Comparison of ENCODE assay signal across 18 cellular contexts in the genomic region with DNA sequence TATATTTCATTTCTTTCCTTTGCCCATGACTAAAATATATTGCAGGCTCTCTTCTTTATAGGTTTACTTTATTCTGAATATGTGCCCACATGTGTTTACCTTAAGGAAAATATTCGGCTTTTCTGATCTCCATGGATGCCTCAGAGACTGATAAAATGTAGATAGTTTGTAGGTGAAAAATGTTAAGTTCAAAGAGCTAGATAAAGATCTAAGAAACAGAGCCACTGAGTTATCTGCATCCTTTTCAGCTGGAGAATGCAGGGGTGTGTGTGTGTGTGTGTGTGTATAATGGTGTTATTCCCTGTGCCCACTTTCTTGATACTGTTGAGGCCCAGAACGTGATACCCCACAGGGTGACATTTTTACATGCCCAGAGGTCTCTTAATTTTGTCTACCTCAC.
A peak's percentile ranks its signal among the peaks of the same experiment; 100 is the strongest.
DNase-seq lines count a peak whose midpoint lies in the region; ATAC-seq and TF ChIP-seq lines count a peak whose summit lies in the region.
"Had no signal": no experiment of that assay in that cellular context is flagged by ENCODE, and none has a peak within 500 bp of the region (broad histone marks: within the 10 kb centered on the region; RNA-seq: fewer than 3 reads in every experiment).

No MANE protein-coding gene starts in this region.

- TF ChIP-seq RAD21 in SK-N-SH (IDR thresholded peaks at IDR 0.05; ENCODE audit: low read length): no peak

- H3K79me2 ChIP-seq in mesendoderm (ENCODE audit: control insufficient read depth, insufficient read depth, low read length) (no peaks in the 10 kb centered on the region), SK-N-SH (ENCODE audit: insufficient read depth) (peaks cover 87% of the 10 kb centered on the region)

- CTCF ChIA-PET in MCF 10A (lab: Yijun Ruan, JAX) (interaction anchor here (1.2 kb wide), 1 partner anchor 171 kb away, joined by 3 read pairs; no protein-coding TSS in a partner anchor), SK-N-SH (lab: Yijun Ruan, JAX) (interaction anchor here (1.0 to 2.2 kb wide), 7 partner anchors 10 to 329 kb away, joined by 3 to 6 read pairs (median 3); no protein-coding TSS in a partner anchor)

- H3K36me3 Mint-ChIP-seq in MCF 10A (ENCODE audit: insufficient read depth, unreplicated experiment): peaks cover 14% of the 10 kb centered on the region
- peaks cover 17% of the 10 kb centered on the region for H3K36me3 Mint-ChIP-seq in activated T-helper 17 cell treated with anti-CD3 and anti-CD28 coated beads, Interleukin-2, amount 50 U/mL, for 72 hours (ENCODE audit: low read depth)

- peak overlapping the region; percentile 45 for H3K18ac ChIP-seq in mesendoderm (ENCODE audit: low read length)

- H3K27me3 ChIP-seq in breast epithelium (no peaks in the 10 kb centered on the region), mesendoderm (ENCODE audit: insufficient read depth, low read length, poor library complexity) (no peaks in the 10 kb centered on the region), SK-N-SH (ENCODE audit: insufficient read depth) (no peaks in the 10 kb centered on the region)

- H3K36me3 ChIP-seq in breast epithelium: no peaks in the 10 kb centered on the region
- H3K36me3 ChIP-seq in mesendoderm (ENCODE audit: control insufficient read depth, insufficient read depth, low read length): no peaks in the 10 kb centered on the region
- peaks cover 2 to 5% of the 10 kb centered on the region in 2 experiments for H3K36me3 ChIP-seq in SK-N-SH (replicated peaks in 1 of 2; ENCODE audit: control insufficient read depth in 1 of 2, insufficient read depth in 2 of 2, low read length in 1 of 2)
- H3K36me3 ChIP-seq: HAP-1 had no signal

- no peak overlapping the region for H2BK15ac ChIP-seq in mesendoderm (replicated peaks; ENCODE audit: low read depth)

- no peak for TF ChIP-seq EP300 in SK-N-SH (IDR thresholded peaks at IDR 0.05; ENCODE audit: borderline replicate concordance in 1 of 2, low read depth in 1 of 2, low read length in 1 of 2)

- H3K23ac ChIP-seq in mesendoderm (ENCODE audit: low read length): no peak overlapping the region

- no peak overlapping the region for H3K4me3 Mint-ChIP-seq in MCF 10A (ENCODE audit: unreplicated experiment)
- no peak overlapping the region for H3K4me3 Mint-ChIP-seq in activated T-helper 17 cell treated with anti-CD3 and anti-CD28 coated beads, Interleukin-2, amount 50 U/mL, for 72 hours
- H3K4me3 Mint-ChIP-seq: CD4-positive, alpha-beta T cell had no signal

- no peaks in the 10 kb centered on the region for H3K9me3 ChIP-seq in breast epithelium
- no peaks in the 10 kb centered on the region for H3K9me3 ChIP-seq in SK-N-SH
- H3K9me3 ChIP-seq: A549, HAP-1 had no signal

- H3K27ac ChIP-seq in breast epithelium (no peak overlapping the region), mesendoderm (ENCODE audit: low read depth, low read length) (no peak overlapping the region), SK-N-SH (ENCODE audit: low read depth in 2 of 2, low read length in 1 of 2) (no peak overlapping the region)
- H3K27ac ChIP-seq: 22Rv1, A549, C4-2B, GM23248 had no signal

- H3K27ac Mint-ChIP-seq in MCF 10A (ENCODE audit: low read depth, unreplicated experiment): peak overlapping the region; percentile 16
- peak overlapping the region; percentile 65 for H3K27ac Mint-ChIP-seq in activated T-helper 17 cell treated with anti-CD3 and anti-CD28 coated beads, Interleukin-2, amount 50 U/mL, for 72 hours
- H3K27ac Mint-ChIP-seq: CD4-positive, alpha-beta T cell had no signal

- intact Hi-C loops in MCF 10A (cut with micrococcal nuclease) (no loop called here), breast epithelium (cut with DNase I; ENCODE audit: low total_unique reads) (no loop called here), cardiac septum (cut with DNase I) (no loop called here)

- no peak overlapping the region for H3K56ac ChIP-seq in mesendoderm (ENCODE audit: low read length)

- H3K27me3 Mint-ChIP-seq in MCF 10A (ENCODE audit: insufficient read depth, unreplicated experiment): no peaks in the 10 kb centered on the region
- H3K27me3 Mint-ChIP-seq in activated T-helper 17 cell treated with anti-CD3 and anti-CD28 coated beads, Interleukin-2, amount 50 U/mL, for 72 hours: no peaks in the 10 kb centered on the region
- H3K27me3 Mint-ChIP-seq: CD4-positive, alpha-beta T cell had no signal

- H3K4ac ChIP-seq in mesendoderm (ENCODE audit: low read depth, low read length): no peak overlapping the region

- WGBS in mesendoderm (ENCODE audit: extremely low coverage, insufficient coverage, low lambda C conversion rate): no CpG with 5 or more reads among the region's 2 CpGs
- 83% methylated on average over 2 of the region's 2 CpGs for WGBS in SK-N-SH (ENCODE audit: low lambda C conversion rate)

- ATAC-seq in activated T-helper 17 cell treated with anti-CD3 and anti-CD28 coated beads, Interleukin-2, amount 50 U/mL, for 72 hours (replicated peaks): no peak
- ATAC-seq: A549, GM12878 had no signal

- no peak overlapping the region for H3K4me3 ChIP-seq in breast epithelium
- no peak overlapping the region for H3K4me3 ChIP-seq in mesendoderm (ENCODE audit: low read length)
- H3K4me3 ChIP-seq in SK-N-SH (ENCODE audit: low read depth in 2 of 2, low read length in 1 of 2): no peak overlapping the region
- H3K4me3 ChIP-seq: A549, GM12878, GM23248, HAP-1 had no signal

- H2BK120ac ChIP-seq in mesendoderm (ENCODE audit: low read depth, low read length): no peak overlapping the region

- peaks cover 22% of the 10 kb centered on the region for H3F3A ChIP-seq in SK-N-SH (replicated peaks; ENCODE audit: insufficient read depth)

- peaks cover 5% of the 10 kb centered on the region for H3K9me3 Mint-ChIP-seq in MCF 10A (ENCODE audit: unreplicated experiment)
- H3K9me3 Mint-ChIP-seq in activated T-helper 17 cell treated with anti-CD3 and anti-CD28 coated beads, Interleukin-2, amount 50 U/mL, for 72 hours: no peaks in the 10 kb centered on the region
- H3K9me3 Mint-ChIP-seq: CD4-positive, alpha-beta T cell had no signal

- H3K9ac ChIP-seq in mesendoderm (ENCODE audit: low read length): no peak overlapping the region
- H3K9ac ChIP-seq in SK-N-SH: no peak overlapping the region
- H3K9ac ChIP-seq: GM23248 had no signal

- no peak overlapping the region for H2AK5ac ChIP-seq in mesendoderm (ENCODE audit: low read length)

- DNase-seq in MCF 10A (ENCODE audit: unreplicated experiment): no peak
- no peak for DNase-seq in breast epithelium (ENCODE audit: low spot score in 2 of 2)
- DNase-seq in mesendoderm: peak; percentile 64
- no peak for DNase-seq in middle frontal gyrus (ENCODE audit: extremely low spot score, low spot score)
- no peak for DNase-seq in SK-N-SH
- DNase-seq in cardiac septum (ENCODE audit: low spot score): no peak
- DNase-seq: AML-193; CD4-positive, alpha-beta T cell; DMS153; DMS79; GF-D8; GM23248 had no signal

- no peak overlapping the region for H2BK5ac ChIP-seq in mesendoderm (ENCODE audit: low read length)

- H3K4me1 ChIP-seq in breast epithelium (no peaks in the 10 kb centered on the region), mesendoderm (ENCODE audit: control insufficient read depth, low read depth, low read length) (peaks cover 10% of the 10 kb centered on the region), SK-N-SH (ENCODE audit: control insufficient read depth in 1 of 2, insufficient read depth in 2 of 2, low read depth in 1 of 2, low read length in 1 of 2) (peaks cover 0 to 38% of the 10 kb centered on the region in 2 experiments; a peak in 3 of 4 replicates)
- H3K4me1 ChIP-seq: HAP-1 had no signal

- H3K4me1 Mint-ChIP-seq in MCF 10A (ENCODE audit: insufficient read depth, unreplicated experiment): peaks cover 12% of the 10 kb centered on the region
- H3K4me1 Mint-ChIP-seq in activated T-helper 17 cell treated with anti-CD3 and anti-CD28 coated beads, Interleukin-2, amount 50 U/mL, for 72 hours: peaks cover 21% of the 10 kb centered on the region

- H3K4me2 ChIP-seq in mesendoderm (ENCODE audit: low read length): no peak overlapping the region
- no peak overlapping the region for H3K4me2 ChIP-seq in SK-N-SH
- H3K4me2 ChIP-seq: A549 had no signal

- no peak for TF ChIP-seq POLR2A in breast epithelium (IDR thresholded peaks at IDR 0.05)

- POLR2A ChIA-PET in MCF 10A (lab: Yijun Ruan, JAX): interaction anchor here (0.6 kb wide), 1 partner anchor 13 kb away, joined by 3 read pairs; no protein-coding TSS in a partner anchor
- POLR2A ChIA-PET in SK-N-SH (lab: Yijun Ruan, JAX): no interaction called here

- no peaks in the 10 kb centered on the region for H3K9me2 ChIP-seq in SK-N-SH

- H4K5ac ChIP-seq in mesendoderm (ENCODE audit: low read length): no peak overlapping the region

- no TSS peak for BruUV-seq in MCF 10A (replicated peaks; lab: Mats Ljungman, UMichigan)

- H3K79me1 ChIP-seq in mesendoderm (ENCODE audit: low read length): peaks cover 4% of the 10 kb centered on the region

- TF ChIP-seq CTCF in MCF 10A (IDR thresholded peaks at IDR 0.05; ENCODE audit: unreplicated experiment): no peak
- no peak for TF ChIP-seq CTCF in breast epithelium (IDR thresholded peaks at IDR 0.05)
- TF ChIP-seq CTCF in SK-N-SH (IDR thresholded peaks at IDR 0.05): no peak

- H4K8ac ChIP-seq in mesendoderm (ENCODE audit: low read depth, low read length): no peak overlapping the region

- H2AFZ ChIP-seq in SK-N-SH (ENCODE audit: low read depth): no peak overlapping the region
- H2AFZ ChIP-seq: GM23248 had no signal

- peaks cover 14% of the 10 kb centered on the region for H4K20me1 ChIP-seq in SK-N-SH (ENCODE audit: insufficient read depth)

TF ChIP-seq in SK-N-SH, 30 proteins besides CTCF, POLR2A, EP300 and RAD21:
- no peak for TF ChIP-seq TAF1 (IDR thresholded peaks at IDR 0.05; ENCODE audit: borderline replicate concordance, low read depth, low read length)
- no peak for TF ChIP-seq SMC3 (IDR thresholded peaks at IDR 0.05; ENCODE audit: low read depth, low read length)
- TF ChIP-seq ELF1 (IDR thresholded peaks at IDR 0.05): no peak
- no peak for TF ChIP-seq MXI1 (IDR thresholded peaks at IDR 0.05; ENCODE audit: low read depth, low read length)
- TF ChIP-seq, protein P1, sequence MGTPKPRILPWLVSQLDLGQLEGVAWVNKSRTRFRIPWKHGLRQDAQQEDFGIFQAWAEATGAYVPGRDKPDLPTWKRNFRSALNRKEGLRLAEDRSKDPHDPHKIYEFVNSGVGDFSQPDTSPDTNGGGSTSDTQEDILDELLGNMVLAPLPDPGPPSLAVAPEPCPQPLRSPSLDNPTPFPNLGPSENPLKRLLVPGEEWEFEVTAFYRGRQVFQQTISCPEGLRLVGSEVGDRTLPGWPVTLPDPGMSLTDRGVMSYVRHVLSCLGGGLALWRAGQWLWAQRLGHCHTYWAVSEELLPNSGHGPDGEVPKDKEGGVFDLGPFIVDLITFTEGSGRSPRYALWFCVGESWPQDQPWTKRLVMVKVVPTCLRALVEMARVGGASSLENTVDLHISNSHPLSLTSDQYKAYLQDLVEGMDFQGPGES (IDR thresholded peaks at IDR 0.05; ENCODE audit: low read depth, low read length): no peak
- no peak for TF ChIP-seq GATA2 (CRISPR knock-in tag; IDR thresholded peaks at IDR 0.05)
